In genomic region chr20:62714006-62714405, GRCh38 we compare ENCODE assay signal across 31 cellular contexts. TPM values are rescaled to one million over a fixed set of nuclear protein-coding genes. Genes with fewer than 3 reads are reported as not detected.
"Had no signal": no experiment of that assay in that cellular context is flagged by ENCODE, and none has a peak within 500 bp of the region (broad histone marks: within the 10 kb centered on the region; RNA-seq: fewer than 3 reads in every experiment).

No MANE protein-coding gene starts in this region.

- H3K4me1 Mint-ChIP-seq: WTC11 had no signal

- H3K4me3 ChIP-seq: ascending aorta, cardiac muscle cell, MG63, Peyer's patch, SJCRH30 had no signal

- H3K4me1 ChIP-seq: ascending aorta, SJCRH30 had no signal

- ATAC-seq: activated CD4-positive, alpha-beta T cell treated with anti-CD3 and anti-CD28 coated beads for 36 hours; activated CD4-positive, CD25-positive, alpha-beta regulatory T cell treated with anti-CD3 and anti-CD28 coated beads, Interleukin-2, amount 50 U/mL, for 24 hours; activated CD8-positive, alpha-beta T cell treated with anti-CD3 and anti-CD28 coated beads, Interleukin-2, amount 10 ng/mL, durations not matched to agents 7 days and 5 days; WTC11 had no signal

- H3K27ac Mint-ChIP-seq: activated CD4-positive, alpha-beta T cell treated with anti-CD3 and anti-CD28 coated beads for 36 hours; activated CD4-positive, alpha-beta T cell treated with anti-CD3 and anti-CD28 coated beads, Interleukin-2, amount 10 ng/mL, durations not matched to agents 7 days and 5 days; activated CD8-positive, alpha-beta T cell treated with anti-CD3 and anti-CD28 coated beads, Interleukin-2, amount 10 ng/mL, durations not matched to agents 7 days and 5 days; activated naive CD4-positive, alpha-beta T cell treated with anti-CD3 and anti-CD28 coated beads, Interleukin-2, amount 50 U/mL, for 24 hours; activated naive CD8-positive, alpha-beta T cell treated with anti-CD3 and anti-CD28 coated beads, Interleukin-2, amount 10 ng/mL, durations not matched to agents 7 days and 5 days; activated T-cell treated with anti-CD3 and anti-CD28 coated beads, Interleukin-2, amount 50 U/mL, for 24 hours; activated T-helper 2 cell treated with anti-CD3 and anti-CD28 coated beads, Interferon-gamma antibody, Interleukin-2, Interleukin-4, amounts not matched to agents 10 μg/mL and 5 μg/mL and 100 μg/mL, durations not matched to agents 14 hours and 24 hours and 36 hours; T-helper 1 cell treated with Interleukin-12 subunit alpha and Interleukin-12 subunit beta and Interleukin-4 antibody, amounts not matched to agents 30 μg/mL and 1 μg/mL, for 36 hours; T-helper 2 cell treated with Interferon-gamma antibody and Interleukin-4, amounts not matched to agents 5 μg/mL and 100 μg/mL, for 36 hours; WTC11 had no signal

- DNase-seq: activated CD4-positive, alpha-beta T cell treated with anti-CD3 and anti-CD28 coated beads for 36 hours; activated CD4-positive, alpha-beta T cell treated with anti-CD3 and anti-CD28 coated beads, Interleukin-2, amount 10 ng/mL, durations not matched to agents 7 days and 5 days; activated CD4-positive, alpha-beta T cell treated with anti-CD3 and anti-CD28 coated beads, Interleukin-2, amount 50 U/mL, for 48 hours; activated CD8-positive, alpha-beta T cell treated with anti-CD3 and anti-CD28 coated beads, Interleukin-2, amount 10 ng/mL, durations not matched to agents 7 days and 5 days; activated gamma-delta T cell; activated naive CD4-positive, alpha-beta T cell treated with Interleukin-2 at 50 U/mL for 16 hours; activated naive CD8-positive, alpha-beta T cell treated with anti-CD3 and anti-CD28 coated beads, Interleukin-2, amount 10 ng/mL, durations not matched to agents 7 days and 5 days; activated T-cell treated with anti-CD3 and anti-CD28 coated beads, Interleukin-2, amount 50 U/mL, for 24 hours; amygdala; Kasumi-1; KG1; MG63; NCI-H1048; NCI-H1105 treated with DMSO at 0.1 percent for 48 hours; NCI-H1436; NCI-H1930; NCI-H345; NCI-H524 treated with DMSO at 0.1 percent for 48 hours; Peyer's patch; Right ventricle myocardium superior; SJCRH30; SK-N-SH had no signal

- H3K9me3 Mint-ChIP-seq: activated naive CD4-positive, alpha-beta T cell treated with anti-CD3 and anti-CD28 coated beads, Interleukin-2, amount 50 U/mL, for 24 hours; activated T-cell treated with anti-CD3 and anti-CD28 coated beads, Interleukin-2, amount 50 U/mL, for 24 hours; WTC11 had no signal

- H3K9ac ChIP-seq: SK-N-SH had no signal

- FAIRE-seq: TTC549 had no signal

- H3K36me3 ChIP-seq: ascending aorta, cardiac muscle cell, MG63, Peyer's patch, SJCRH30 had no signal

- H3K4me3 Mint-ChIP-seq: activated CD4-positive, alpha-beta T cell treated with anti-CD3 and anti-CD28 coated beads for 36 hours; activated CD4-positive, alpha-beta T cell treated with anti-CD3 and anti-CD28 coated beads, Interleukin-2, amount 10 ng/mL, durations not matched to agents 7 days and 5 days; activated CD8-positive, alpha-beta T cell treated with anti-CD3 and anti-CD28 coated beads, Interleukin-2, amount 10 ng/mL, durations not matched to agents 7 days and 5 days; activated naive CD4-positive, alpha-beta T cell treated with anti-CD3 and anti-CD28 coated beads, Interleukin-2, amount 50 U/mL, for 24 hours; activated naive CD8-positive, alpha-beta T cell treated with anti-CD3 and anti-CD28 coated beads, Interleukin-2, amount 10 ng/mL, durations not matched to agents 7 days and 5 days; activated T-cell treated with anti-CD3 and anti-CD28 coated beads, Interleukin-2, amount 50 U/mL, for 24 hours; T-helper 1 cell treated with Interleukin-12 subunit alpha and Interleukin-12 subunit beta and Interleukin-4 antibody, amounts not matched to agents 30 μg/mL and 1 μg/mL, for 36 hours; T-helper 2 cell treated with Interferon-gamma antibody and Interleukin-4, amounts not matched to agents 5 μg/mL and 100 μg/mL, for 36 hours; WTC11 had no signal

- H3K27ac ChIP-seq: ascending aorta, cardiac muscle cell, Peyer's patch, SJCRH30 had no signal

- H3K36me3 Mint-ChIP-seq: activated naive CD4-positive, alpha-beta T cell treated with anti-CD3 and anti-CD28 coated beads, Interleukin-2, amount 50 U/mL, for 24 hours; activated naive CD8-positive, alpha-beta T cell treated with anti-CD3 and anti-CD28 coated beads, Interleukin-2, amount 10 ng/mL, durations not matched to agents 7 days and 5 days; WTC11 had no signal

- H3K9me3 ChIP-seq: ascending aorta, MG63, Peyer's patch, SJCRH30, SK-N-SH had no signal

RNA-seq across cellular contexts. Expression of gene NTSR1, which starts 5.4 kb away (rescaled TPM):
- total RNA-seq: activated T-helper 2 cell treated with anti-CD3 and anti-CD28 coated beads, Interferon-gamma antibody, Interleukin-2, Interleukin-4, amounts not matched to agents 10 μg/mL and 5 μg/mL and 100 μg/mL, durations not matched to agents 14 hours and 24 hours and 36 hours; ascending aorta; Right ventricle myocardium superior had no signal
- polyA plus RNA-seq: cardiac muscle cell had no signal
